12 cellular contexts compared by ENCODE assay signal in the genomic region with DNA sequence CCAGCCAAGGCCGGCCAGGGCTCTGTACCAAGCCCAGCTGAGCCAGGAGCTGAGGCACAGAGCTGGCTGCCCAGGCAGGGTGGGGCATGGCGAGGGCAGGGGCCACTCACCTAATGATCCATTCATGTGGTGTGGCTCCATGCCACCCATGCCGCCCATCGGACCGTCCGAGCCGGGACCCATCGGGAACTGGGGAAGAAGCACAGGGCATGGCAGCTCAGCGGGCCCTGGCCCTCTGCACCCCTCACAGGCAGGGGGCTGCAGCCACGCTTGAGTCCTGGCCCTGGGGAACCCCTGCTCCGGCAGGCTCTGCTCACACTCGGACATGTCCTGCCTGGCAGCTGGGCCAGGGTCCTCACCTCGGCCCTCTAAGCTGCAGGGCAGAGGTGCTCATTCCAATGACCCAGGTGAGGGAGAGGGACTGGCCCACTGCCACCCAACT. TPM values are rescaled to one million over a fixed set of nuclear protein-coding genes. Genes with fewer than 3 reads are reported as not detected.
DNase-seq lines count a peak whose midpoint lies in the region; ATAC-seq and TF ChIP-seq lines count a peak whose summit lies in the region.
"Had no signal": no experiment of that assay in that cellular context is flagged by ENCODE, and none has a peak within 500 bp of the region (broad histone marks: within the 10 kb centered on the region; RNA-seq: fewer than 3 reads in every experiment).

No MANE protein-coding gene starts in this region.

- H3K4me2 ChIP-seq in GM23338 (no peak overlapping the region), fibroblast of lung (ENCODE audit: extremely low read depth, insufficient read depth, low read length) (no peak overlapping the region)

- H3K4me1 ChIP-seq in GM23338 (ENCODE audit: insufficient read depth) (no peaks in the 10 kb centered on the region; the same call in 1 of the 2 replicates), fibroblast of lung (ENCODE audit: control insufficient read depth, extremely low read depth, insufficient read depth, low read length) (peaks cover 13% of the 10 kb centered on the region)

- H3K4me3 ChIP-seq in GM23338 (no peak overlapping the region), fibroblast of lung (replicated peaks in 1 of 4; ENCODE audit: control extremely low read depth in 1 of 4, insufficient read depth in 1 of 4, low read depth in 3 of 4, low read length in 4 of 4) (no peak overlapping the region)

- H3K27me3 ChIP-seq in GM23338 (ENCODE audit: insufficient read depth) (no peaks in the 10 kb centered on the region), fibroblast of lung (ENCODE audit: control insufficient read depth, insufficient read depth, low read length) (no peaks in the 10 kb centered on the region)
- H3K27me3 ChIP-seq: BE2C had no signal

- H4K20me1 ChIP-seq in GM23338 (replicated peaks; ENCODE audit: insufficient read depth) = no peaks in the 10 kb centered on the region; the same call in 1 of the 2 replicates
- H4K20me1 ChIP-seq in fibroblast of lung (ENCODE audit: control insufficient read depth, extremely low read depth, insufficient read depth, low read length) = no peaks in the 10 kb centered on the region

- no peak for TF ChIP-seq CTCF in GM23338 (conservative IDR thresholded peaks at IDR 0.05; ENCODE audit: low read depth in 2 of 2)
- TF ChIP-seq CTCF in RWPE1 (conservative IDR thresholded peaks at IDR 0.05; ENCODE audit: low read depth) = no peak
- no peak for TF ChIP-seq CTCF in fibroblast of lung (conservative IDR thresholded peaks at IDR 0.05 in 1 of 2, IDR thresholded peaks at IDR 0.05 in 1 of 2; ENCODE audit: low read depth in 1 of 2, low read length in 2 of 2)

- POLR2A ChIA-PET in RWPE1 (lab: Yijun Ruan, JAX; ENCODE audit: low non-redundant PET) = no interaction called here

- H3K9ac ChIP-seq in fibroblast of lung (ENCODE audit: insufficient read depth, low read length) = no peak overlapping the region

- intact Hi-C loops in sciatic nerve (cut with DNase I) = no loop called here

- ATAC-seq in GM23338 (peak; percentile 8), sciatic nerve (peak; percentile 12), GM19395 (IDR thresholded peaks at IDR 0.05; ENCODE audit: unreplicated experiment) (no peak), HG02623 (IDR thresholded peaks at IDR 0.05; ENCODE audit: unreplicated experiment) (no peak)

- no peak overlapping the region for H3K4me3 Mint-ChIP-seq in GM23338
- H3K4me3 Mint-ChIP-seq: activated naive CD8-positive, alpha-beta T cell treated with anti-CD3 and anti-CD28 coated beads for 36 hours had no signal

- no peaks in the 10 kb centered on the region; the same call in 1 of the 2 replicates for H3K36me3 ChIP-seq in GM23338 (ENCODE audit: insufficient read depth)
- no peaks in the 10 kb centered on the region for H3K36me3 ChIP-seq in fibroblast of lung (ENCODE audit: control insufficient read depth, insufficient read depth, low read length)

- peaks cover 7% of the 10 kb centered on the region; the same call in 2 of the 3 replicates for H3K9me3 Mint-ChIP-seq in GM23338
- H3K9me3 Mint-ChIP-seq: activated naive CD8-positive, alpha-beta T cell treated with anti-CD3 and anti-CD28 coated beads for 36 hours had no signal

- no peak for DNase-seq in GM23338 (ENCODE audit: low spot score)
- DNase-seq in RWPE1 (ENCODE audit: low spot score) = no peak
- no peak for DNase-seq in fibroblast of lung (ENCODE audit: low read depth in 2 of 2)
- no peak for DNase-seq in sciatic nerve (ENCODE audit: low spot score)
- no peak for DNase-seq in stimulated activated CD4-positive, alpha-beta T cell treated with anti-CD3 and anti-CD28 coated beads, Interleukin-4, amount 100 ng/mL, for 4 hours
- DNase-seq: activated T-cell treated with anti-CD3 and anti-CD28 coated beads for 4 hours; DMS153; stimulated activated CD4-positive, alpha-beta T cell treated with anti-CD3 and anti-CD28 coated beads, Interleukin-1b, Interleukin-23, amount 100 ng/mL, for 48 hours had no signal

- no peak overlapping the region for H3K27ac ChIP-seq in GM23338 (ENCODE audit: low read depth)
- peak overlapping the region; percentile 74 for H3K27ac ChIP-seq in RWPE1
- H3K27ac ChIP-seq in fibroblast of lung (ENCODE audit: insufficient read depth, low read length) = peak overlapping the region; percentile 43

- H3K79me2 ChIP-seq in GM23338 (replicated peaks; ENCODE audit: insufficient read depth) = no peaks in the 10 kb centered on the region
- no peaks in the 10 kb centered on the region for H3K79me2 ChIP-seq in fibroblast of lung (ENCODE audit: control insufficient read depth, insufficient read depth, low read length)

- H2AFZ ChIP-seq in GM23338 (no peak overlapping the region), fibroblast of lung (ENCODE audit: low read length) (no peak overlapping the region)

- peak overlapping the region; percentile 77; the same call in 1 of the 2 replicates for H3K27ac Mint-ChIP-seq in GM23338

- peaks cover 36% of the 10 kb centered on the region for H3K36me3 Mint-ChIP-seq in GM23338 (ENCODE audit: low read depth)

- H3F3A ChIP-seq in GM23338 (replicated peaks; ENCODE audit: low read depth) = no peaks in the 10 kb centered on the region

- no peaks in the 10 kb centered on the region for H3K9me3 ChIP-seq in fibroblast of lung (ENCODE audit: control insufficient read depth, insufficient read depth, low read depth, low read length)
- H3K9me3 ChIP-seq: BE2C had no signal

- CTCF ChIA-PET in RWPE1 (lab: Yijun Ruan, JAX) = interaction anchor here (0.6 to 1.2 kb wide), 2 partner anchors 11 to 960 kb away, joined by 6 read pairs; no protein-coding TSS in a partner anchor

- H3K27me3 Mint-ChIP-seq in GM23338 (ENCODE audit: insufficient read depth, low read depth, poor library complexity) = peaks cover 19% of the 10 kb centered on the region
- H3K27me3 Mint-ChIP-seq: activated naive CD8-positive, alpha-beta T cell treated with anti-CD3 and anti-CD28 coated beads for 36 hours had no signal

- no peaks in the 10 kb centered on the region for H3K9me2 ChIP-seq in GM23338 (ENCODE audit: insufficient read depth)

- peaks cover 39% of the 10 kb centered on the region for H3K4me1 Mint-ChIP-seq in GM23338

TF ChIP-seq in GM23338, 12 proteins besides CTCF, POLR2A, EP300 and RAD21:
- TF ChIP-seq EZH2phosphoT487 (IDR thresholded peaks at IDR 0.05; ENCODE audit: unreplicated experiment) (no peak), NANOG (IDR thresholded peaks at IDR 0.05; ENCODE audit: borderline replicate concordance) (no peak), POLR2AphosphoS5 (IDR thresholded peaks at IDR 0.05; ENCODE audit: low read depth) (no peak)
- TF ChIP-seq, protein P1, sequence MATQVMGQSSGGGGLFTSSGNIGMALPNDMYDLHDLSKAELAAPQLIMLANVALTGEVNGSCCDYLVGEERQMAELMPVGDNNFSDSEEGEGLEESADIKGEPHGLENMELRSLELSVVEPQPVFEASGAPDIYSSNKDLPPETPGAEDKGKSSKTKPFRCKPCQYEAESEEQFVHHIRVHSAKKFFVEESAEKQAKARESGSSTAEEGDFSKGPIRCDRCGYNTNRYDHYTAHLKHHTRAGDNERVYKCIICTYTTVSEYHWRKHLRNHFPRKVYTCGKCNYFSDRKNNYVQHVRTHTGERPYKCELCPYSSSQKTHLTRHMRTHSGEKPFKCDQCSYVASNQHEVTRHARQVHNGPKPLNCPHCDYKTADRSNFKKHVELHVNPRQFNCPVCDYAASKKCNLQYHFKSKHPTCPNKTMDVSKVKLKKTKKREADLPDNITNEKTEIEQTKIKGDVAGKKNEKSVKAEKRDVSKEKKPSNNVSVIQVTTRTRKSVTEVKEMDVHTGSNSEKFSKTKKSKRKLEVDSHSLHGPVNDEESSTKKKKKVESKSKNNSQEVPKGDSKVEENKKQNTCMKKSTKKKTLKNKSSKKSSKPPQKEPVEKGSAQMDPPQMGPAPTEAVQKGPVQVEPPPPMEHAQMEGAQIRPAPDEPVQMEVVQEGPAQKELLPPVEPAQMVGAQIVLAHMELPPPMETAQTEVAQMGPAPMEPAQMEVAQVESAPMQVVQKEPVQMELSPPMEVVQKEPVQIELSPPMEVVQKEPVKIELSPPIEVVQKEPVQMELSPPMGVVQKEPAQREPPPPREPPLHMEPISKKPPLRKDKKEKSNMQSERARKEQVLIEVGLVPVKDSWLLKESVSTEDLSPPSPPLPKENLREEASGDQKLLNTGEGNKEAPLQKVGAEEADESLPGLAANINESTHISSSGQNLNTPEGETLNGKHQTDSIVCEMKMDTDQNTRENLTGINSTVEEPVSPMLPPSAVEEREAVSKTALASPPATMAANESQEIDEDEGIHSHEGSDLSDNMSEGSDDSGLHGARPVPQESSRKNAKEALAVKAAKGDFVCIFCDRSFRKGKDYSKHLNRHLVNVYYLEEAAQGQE (IDR thresholded peaks at IDR 0.05; ENCODE audit: unreplicated experiment) = no peak

RNA-seq across cellular contexts. Expression of a gene that starts 28.7 kb away (rescaled TPM):
- total RNA-seq in GM23338 (2014; rRNA removed; shearing (Covaris generic)) = 121 and 155 TPM in 2 replicates
- polyA plus RNA-seq in GM23338 (2016; fragmentation: Nextera tagmentation; extraction: Ambion mirVana) (130 and 131 TPM in 2 replicates), fibroblast of lung (21.7 and 35.2 TPM in 2 replicates)
- total RNA-seq in fibroblast of lung (39.3 and 43.6 TPM in 2 replicates), sciatic nerve (31.1 TPM)
- polyA plus RNA-seq in fibroblast of lung (2012) = 92.6 and 135 TPM in 2 replicates
- 61.7 and 76.3 TPM in 2 replicates for polyA minus RNA-seq in fibroblast of lung (ENCODE audit: low replicate concordance)

RNA-seq across cellular contexts. Expression of a gene that starts 28.8 kb away (rescaled TPM):
- total RNA-seq in GM23338 (2014; rRNA removed; shearing (Covaris generic)) = 8.4 and 11.5 TPM in 2 replicates
- polyA plus RNA-seq in GM23338 (2016; fragmentation: Nextera tagmentation; extraction: Ambion mirVana) = 5.9 and 6.4 TPM in 2 replicates
- total RNA-seq in fibroblast of lung = 6.6 and 6.7 TPM in 2 replicates
- polyA plus RNA-seq in fibroblast of lung = 4.1 and 5.0 TPM in 2 replicates
- 5.2 and 5.4 TPM in 2 replicates for polyA plus RNA-seq in fibroblast of lung (2012)
- polyA minus RNA-seq in fibroblast of lung (ENCODE audit: low replicate concordance) = 4.6 and 12.0 TPM in 2 replicates
- total RNA-seq in sciatic nerve = 8.1 TPM

Comparison
In these comparisons a context has a peak if more than half of its experiments do, and no peak if none do; other contexts are left out.
1. ATAC-seq: peak in GM23338 (single experiment) and sciatic nerve (single experiment); none in GM19395 (single experiment) and HG02623 (single experiment).